ENCODE assay signal across 1 cellular context in genomic region chr1:109787211-109787844, GRCh38.
TF ChIP-seq lines count a peak whose summit lies in the region.

No MANE protein-coding gene starts in this region.

TF ChIP-seq in HepG2, 621 proteins besides CTCF, POLR2A, EP300 and RAD21:
- TF ChIP-seq ISL2 (CRISPR knock-in tag; IDR thresholded peaks at IDR 0.05) (no peak), ZFP91 (CRISPR knock-in tag; IDR thresholded peaks at IDR 0.05; ENCODE audit: borderline replicate concordance) (no peak), PHF8 (CRISPR knock-in tag; IDR thresholded peaks at IDR 0.05) (no peak), RBFOX2 (IDR thresholded peaks at IDR 0.05; ENCODE audit: low read depth, low read length) (no peak), NFE2 (CRISPR knock-in tag; IDR thresholded peaks at IDR 0.05) (no peak), HDAC1 (CRISPR knock-in tag; IDR thresholded peaks at IDR 0.05) (no peak)
- TF ChIP-seq, protein P1, sequence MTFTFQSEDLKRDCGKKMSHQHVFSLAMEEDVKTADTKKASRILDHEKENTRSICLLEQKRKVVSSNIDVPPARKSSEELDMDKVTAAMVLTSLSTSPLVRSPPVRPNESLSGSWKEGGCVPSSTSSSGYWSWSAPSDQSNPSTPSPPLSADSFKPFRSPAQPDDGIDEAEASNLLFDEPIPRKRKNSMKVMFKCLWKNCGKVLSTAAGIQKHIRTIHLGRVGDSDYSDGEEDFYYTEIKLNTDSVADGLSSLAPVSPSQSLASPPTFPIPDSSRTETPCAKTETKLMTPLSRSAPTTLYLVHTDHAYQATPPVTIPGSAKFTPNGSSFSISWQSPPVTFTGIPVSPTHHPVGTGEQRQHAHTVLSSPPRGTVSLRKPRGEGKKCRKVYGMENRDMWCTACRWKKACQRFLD (CRISPR knock-in tag; IDR thresholded peaks at IDR 0.05; ENCODE audit: borderline replicate concordance), result no peak
